Comparison of ENCODE assay signal across 7 cellular contexts in genomic region chr4:5300275-5300674, GRCh38.
"Had no signal": no experiment of that assay in that cellular context is flagged by ENCODE, and none has a peak within 500 bp of the region (broad histone marks: within the 10 kb centered on the region; RNA-seq: fewer than 3 reads in every experiment).

No MANE protein-coding gene starts in this region.

- DNase-seq: H9, HCEC 1CT had no signal

- H3K4me3 ChIP-seq: GM23338 had no signal

- H2AFZ ChIP-seq: GM23338 had no signal

- ATAC-seq: GM23338, HepG2 had no signal

- H3K27ac ChIP-seq: HL-60 had no signal

- FAIRE-seq: H1, H54, HepG2 had no signal

- H3K4me2 ChIP-seq: GM23338 had no signal
